In genomic region chr7:95916573-95917371, GRCh38 we compare ENCODE assay signal across 1 cellular context.
TF ChIP-seq lines count a peak whose summit lies in the region.

No MANE protein-coding gene starts in this region.

TF ChIP-seq in GM12878, 131 proteins besides CTCF, POLR2A, EP300 and RAD21 (continued from another document):
- TF ChIP-seq CEBPZ (IDR thresholded peaks at IDR 0.05; ENCODE audit: low read depth, low read length) (no peak), CBFB (IDR thresholded peaks at IDR 0.05; ENCODE audit: low read depth) (no peak), CHD2 (IDR thresholded peaks at IDR 0.05; ENCODE audit: borderline replicate concordance, low read depth, low read length) (no peak), E4F1 (IDR thresholded peaks at IDR 0.05; ENCODE audit: borderline replicate concordance, partially characterized antibody) (no peak), SMC3 (IDR thresholded peaks at IDR 0.05; ENCODE audit: borderline replicate concordance, low read length) (peak; percentile 67), EZH2 (IDR thresholded peaks at IDR 0.05; ENCODE audit: borderline replicate concordance, control insufficient read depth, low read depth, low read length) (no peak), TCF3 (IDR thresholded peaks at IDR 0.05; ENCODE audit: borderline replicate concordance, insufficient read depth, low read depth, low read length) (no peak)
